In the genomic region with DNA sequence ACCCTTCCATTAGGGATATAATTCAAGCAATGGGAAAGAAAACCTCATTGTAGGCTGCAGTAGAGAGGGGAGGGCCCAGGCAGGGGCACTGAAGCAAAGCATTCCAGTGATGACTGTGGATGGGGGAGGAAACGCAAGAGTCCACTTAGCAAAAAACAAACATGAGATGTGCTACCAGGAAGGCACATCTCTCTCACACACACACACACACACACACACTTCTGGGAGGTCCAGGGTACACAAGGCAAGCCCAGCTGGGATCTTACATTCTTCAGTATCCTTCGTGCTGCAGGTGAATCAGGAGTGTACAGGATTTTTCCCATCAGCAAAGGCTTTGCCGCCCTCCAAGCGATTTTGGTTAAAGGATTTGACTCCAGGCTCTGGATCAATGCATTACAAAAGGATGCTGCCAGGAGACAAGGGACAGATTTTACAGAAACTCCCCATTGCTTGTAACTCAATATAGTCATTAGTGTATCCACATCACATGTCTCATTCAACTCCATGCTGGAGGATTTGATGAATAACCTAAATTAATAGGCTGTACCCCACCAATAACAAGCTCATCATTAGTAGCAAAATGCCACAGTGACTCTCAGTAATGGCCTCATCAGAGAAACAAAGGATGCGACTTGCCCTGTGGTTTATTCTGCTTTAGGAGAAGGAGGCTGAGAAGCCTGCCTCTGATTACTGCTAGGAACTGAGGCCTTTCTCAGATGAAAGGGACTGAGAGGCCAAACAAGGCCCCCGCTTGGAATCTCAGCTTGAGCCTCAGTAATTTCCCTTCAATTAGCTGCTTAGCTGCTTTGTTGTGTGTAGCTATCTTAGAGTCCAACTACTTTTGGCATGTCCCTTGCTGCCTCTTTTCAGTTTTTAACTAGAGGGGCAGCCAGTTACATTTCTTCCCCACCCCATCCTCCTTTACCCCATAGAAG, we compare ENCODE assay signal across 1 cellular context.
TF ChIP-seq lines count a peak whose summit lies in the region.

No MANE protein-coding gene starts in this region.

TF ChIP-seq in GM23338, 12 proteins besides CTCF, POLR2A, EP300 and RAD21 (continued from another document):
- TF ChIP-seq, protein P1, sequence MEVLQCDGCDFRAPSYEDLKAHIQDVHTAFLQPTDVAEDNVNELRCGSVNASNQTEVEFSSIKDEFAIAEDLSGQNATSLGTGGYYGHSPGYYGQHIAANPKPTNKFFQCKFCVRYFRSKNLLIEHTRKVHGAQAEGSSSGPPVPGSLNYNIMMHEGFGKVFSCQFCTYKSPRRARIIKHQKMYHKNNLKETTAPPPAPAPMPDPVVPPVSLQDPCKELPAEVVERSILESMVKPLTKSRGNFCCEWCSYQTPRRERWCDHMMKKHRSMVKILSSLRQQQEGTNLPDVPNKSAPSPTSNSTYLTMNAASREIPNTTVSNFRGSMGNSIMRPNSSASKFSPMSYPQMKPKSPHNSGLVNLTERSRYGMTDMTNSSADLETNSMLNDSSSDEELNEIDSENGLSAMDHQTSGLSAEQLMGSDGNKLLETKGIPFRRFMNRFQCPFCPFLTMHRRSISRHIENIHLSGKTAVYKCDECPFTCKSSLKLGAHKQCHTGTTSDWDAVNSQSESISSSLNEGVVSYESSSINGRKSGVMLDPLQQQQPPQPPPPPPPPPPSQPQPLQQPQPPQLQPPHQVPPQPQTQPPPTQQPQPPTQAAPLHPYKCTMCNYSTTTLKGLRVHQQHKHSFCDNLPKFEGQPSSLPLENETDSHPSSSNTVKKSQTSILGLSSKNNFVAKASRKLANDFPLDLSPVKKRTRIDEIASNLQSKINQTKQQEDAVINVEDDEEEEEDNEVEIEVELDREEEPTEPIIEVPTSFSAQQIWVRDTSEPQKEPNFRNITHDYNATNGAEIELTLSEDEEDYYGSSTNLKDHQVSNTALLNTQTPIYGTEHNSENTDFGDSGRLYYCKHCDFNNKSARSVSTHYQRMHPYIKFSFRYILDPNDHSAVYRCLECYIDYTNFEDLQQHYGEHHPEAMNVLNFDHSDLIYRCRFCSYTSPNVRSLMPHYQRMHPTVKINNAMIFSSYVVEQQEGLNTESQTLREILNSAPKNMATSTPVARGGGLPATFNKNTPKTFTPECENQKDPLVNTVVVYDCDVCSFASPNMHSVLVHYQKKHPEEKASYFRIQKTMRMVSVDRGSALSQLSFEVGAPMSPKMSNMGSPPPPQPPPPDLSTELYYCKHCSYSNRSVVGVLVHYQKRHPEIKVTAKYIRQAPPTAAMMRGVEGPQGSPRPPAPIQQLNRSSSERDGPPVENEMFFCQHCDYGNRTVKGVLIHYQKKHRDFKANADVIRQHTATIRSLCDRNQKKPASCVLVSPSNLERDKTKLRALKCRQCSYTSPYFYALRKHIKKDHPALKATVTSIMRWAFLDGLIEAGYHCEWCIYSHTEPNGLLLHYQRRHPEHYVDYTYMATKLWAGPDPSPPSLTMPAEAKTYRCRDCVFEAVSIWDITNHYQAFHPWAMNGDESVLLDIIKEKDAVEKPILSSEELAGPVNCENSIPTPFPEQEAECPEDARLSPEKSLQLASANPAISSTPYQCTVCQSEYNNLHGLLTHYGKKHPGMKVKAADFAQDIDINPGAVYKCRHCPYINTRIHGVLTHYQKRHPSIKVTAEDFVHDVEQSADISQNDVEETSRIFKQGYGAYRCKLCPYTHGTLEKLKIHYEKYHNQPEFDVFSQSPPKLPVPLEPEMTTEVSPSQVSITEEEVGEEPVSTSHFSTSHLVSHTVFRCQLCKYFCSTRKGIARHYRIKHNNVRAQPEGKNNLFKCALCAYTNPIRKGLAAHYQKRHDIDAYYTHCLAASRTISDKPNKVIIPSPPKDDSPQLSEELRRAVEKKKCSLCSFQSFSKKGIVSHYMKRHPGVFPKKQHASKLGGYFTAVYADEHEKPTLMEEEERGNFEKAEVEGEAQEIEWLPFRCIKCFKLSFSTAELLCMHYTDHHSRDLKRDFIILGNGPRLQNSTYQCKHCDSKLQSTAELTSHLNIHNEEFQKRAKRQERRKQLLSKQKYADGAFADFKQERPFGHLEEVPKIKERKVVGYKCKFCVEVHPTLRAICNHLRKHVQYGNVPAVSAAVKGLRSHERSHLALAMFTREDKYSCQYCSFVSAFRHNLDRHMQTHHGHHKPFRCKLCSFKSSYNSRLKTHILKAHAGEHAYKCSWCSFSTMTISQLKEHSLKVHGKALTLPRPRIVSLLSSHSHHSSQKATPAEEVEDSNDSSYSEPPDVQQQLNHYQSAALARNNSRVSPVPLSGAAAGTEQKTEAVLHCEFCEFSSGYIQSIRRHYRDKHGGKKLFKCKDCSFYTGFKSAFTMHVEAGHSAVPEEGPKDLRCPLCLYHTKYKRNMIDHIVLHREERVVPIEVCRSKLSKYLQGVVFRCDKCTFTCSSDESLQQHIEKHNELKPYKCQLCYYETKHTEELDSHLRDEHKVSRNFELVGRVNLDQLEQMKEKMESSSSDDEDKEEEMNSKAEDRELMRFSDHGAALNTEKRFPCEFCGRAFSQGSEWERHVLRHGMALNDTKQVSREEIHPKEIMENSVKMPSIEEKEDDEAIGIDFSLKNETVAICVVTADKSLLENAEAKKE (CRISPR knock-in tag; IDR thresholded peaks at IDR 0.05) = no peak
- TF ChIP-seq JUNB (IDR thresholded peaks at IDR 0.05; ENCODE audit: unreplicated experiment) = no peak
- TF ChIP-seq STAT1 (IDR thresholded peaks at IDR 0.05; ENCODE audit: unreplicated experiment) = no peak
- TF ChIP-seq EZH2phosphoT487 (IDR thresholded peaks at IDR 0.05; ENCODE audit: unreplicated experiment) = no peak
- TF ChIP-seq ZNF114 (CRISPR knock-in tag; IDR thresholded peaks at IDR 0.05) = no peak
- TF ChIP-seq ZNF331 (CRISPR knock-in tag; IDR thresholded peaks at IDR 0.05; ENCODE audit: low read depth) = no peak
- no peak for TF ChIP-seq POLR2AphosphoS5 (IDR thresholded peaks at IDR 0.05; ENCODE audit: low read depth)
- TF ChIP-seq NANOG (IDR thresholded peaks at IDR 0.05; ENCODE audit: borderline replicate concordance) = no peak
- no peak for TF ChIP-seq EZH2 (IDR thresholded peaks at IDR 0.05; ENCODE audit: low read depth, unreplicated experiment)
